In genomic region chr1:211735208-211736170, GRCh38 we compare ENCODE assay signal across 1 cellular context.
TF ChIP-seq lines count a peak whose summit lies in the region.

No MANE protein-coding gene starts in this region.

TF ChIP-seq in A549, 52 proteins besides CTCF, POLR2A, EP300 and RAD21 (continued from another document):
- peak; percentile 87 for TF ChIP-seq E2F6 (IDR thresholded peaks at IDR 0.05; ENCODE audit: borderline replicate concordance, low read depth)
- TF ChIP-seq ATOH8 (CRISPR knock-in tag; IDR thresholded peaks at IDR 0.05; ENCODE audit: low read depth) = no peak
- no peak for TF ChIP-seq REST (IDR thresholded peaks at IDR 0.05)
